29 cellular contexts compared by ENCODE assay signal in the genomic region with DNA sequence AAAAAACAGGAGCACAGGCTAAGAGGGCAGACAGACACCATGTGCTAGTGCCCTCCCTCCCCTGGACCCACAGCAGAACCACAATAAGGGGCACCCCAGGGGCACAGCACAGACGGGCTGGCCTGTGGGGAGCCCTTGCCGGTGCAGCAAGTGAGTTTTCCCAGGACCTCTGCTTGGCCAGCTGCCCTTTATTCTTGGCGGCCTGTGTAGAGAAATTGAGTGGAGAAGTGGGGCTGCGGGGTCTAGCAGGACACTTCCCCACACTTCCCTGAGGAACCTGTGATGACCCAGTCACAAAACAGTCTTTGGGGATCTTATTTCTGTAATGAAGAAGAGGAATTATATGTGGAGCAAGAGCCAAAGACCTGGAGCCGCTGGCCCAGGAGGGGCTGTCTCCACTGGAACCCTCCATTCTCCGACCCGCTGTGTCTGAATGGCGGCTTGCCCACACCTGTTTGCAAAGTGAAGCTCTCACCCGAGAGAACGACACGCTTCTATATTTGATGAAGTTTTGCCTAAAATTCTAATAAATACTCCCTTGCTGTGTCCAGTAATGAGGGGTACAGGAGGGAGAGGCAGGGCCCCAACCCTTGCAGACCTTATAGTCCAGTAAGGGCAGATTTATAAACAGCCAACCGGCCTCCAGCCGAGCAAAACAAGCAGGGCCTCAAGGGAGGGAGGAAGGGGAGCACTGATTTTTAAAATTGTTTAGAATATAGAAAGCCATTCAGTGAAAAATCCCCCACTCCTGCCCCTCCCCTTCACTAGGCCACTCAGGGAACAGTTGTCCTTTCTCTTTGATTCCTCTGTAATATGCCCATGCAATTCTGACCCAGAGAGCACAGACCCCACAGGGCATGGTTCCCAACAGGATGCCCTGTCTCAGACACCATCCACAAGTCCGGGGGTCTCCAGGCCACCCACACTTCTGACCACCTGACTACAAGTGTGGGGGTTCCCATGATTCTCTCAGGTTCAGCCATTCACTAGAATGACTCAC. TPM values are rescaled to one million over a fixed set of nuclear protein-coding genes. Genes with fewer than 3 reads are reported as not detected.
DNase-seq lines count a peak whose midpoint lies in the region; ATAC-seq and TF ChIP-seq lines count a peak whose summit lies in the region.
"Had no signal": no experiment of that assay in that cellular context is flagged by ENCODE, and none has a peak within 500 bp of the region (broad histone marks: within the 10 kb centered on the region; RNA-seq: fewer than 3 reads in every experiment).

No MANE protein-coding gene starts in this region.

- H3K36me3 Mint-ChIP-seq in mesothelial cell of epicardium = no peaks in the 10 kb centered on the region
- H3K36me3 Mint-ChIP-seq: stimulated activated naive B cell treated with anti-CD40 and anti-IgM and Interleukin-4, amounts not matched to agents 10 μg/mL and 1 μg/mL and 100 μg/mL, for 72 hours had no signal

- H3K27ac ChIP-seq in coronary artery = no peak overlapping the region
- no peak overlapping the region for H3K27ac ChIP-seq in tibial artery
- H3K27ac ChIP-seq: adrenal gland, thoracic aorta had no signal

- H3K4me3 Mint-ChIP-seq in mesothelial cell of epicardium = no peak overlapping the region
- H3K4me3 Mint-ChIP-seq: nephron; stimulated activated naive B cell treated with anti-CD40 and anti-IgM and Interleukin-4, amounts not matched to agents 10 μg/mL and 1 μg/mL and 100 μg/mL, for 72 hours had no signal

- TF ChIP-seq CTCF in coronary artery (IDR thresholded peaks at IDR 0.05) = no peak
- no peak for TF ChIP-seq CTCF in mesothelial cell of epicardium (IDR thresholded peaks at IDR 0.05; ENCODE audit: unreplicated experiment)
- no peak for TF ChIP-seq CTCF in tibial artery (IDR thresholded peaks at IDR 0.05)

- ATAC-seq in activated CD4-positive, CD25-positive, alpha-beta regulatory T cell treated with anti-CD3 and anti-CD28 coated beads, Interleukin-2, amount 50 U/mL, for 24 hours = no peak
- ATAC-seq: HepG2; left colon; PC-3; stimulated activated naive B cell treated with anti-CD40 and anti-IgM and Interleukin-4, amounts not matched to agents 10 μg/mL and 1 μg/mL and 100 μg/mL, for 72 hours had no signal

- H3K4me1 Mint-ChIP-seq in mesothelial cell of epicardium = peaks cover 3% of the 10 kb centered on the region
- H3K4me1 Mint-ChIP-seq: stimulated activated naive B cell treated with anti-CD40 and anti-IgM and Interleukin-4, amounts not matched to agents 10 μg/mL and 1 μg/mL and 100 μg/mL, for 72 hours had no signal

- peaks cover 0 to 7% (median 3%) of the 10 kb centered on the region in 4 donors for H3K4me1 ChIP-seq in tibial artery
- H3K4me1 ChIP-seq: Caco-2 had no signal

- H3K4me3 ChIP-seq in coronary artery (no peak overlapping the region), tibial artery (no peak overlapping the region)
- H3K4me3 ChIP-seq: adrenal gland, smooth muscle cell, thoracic aorta had no signal

- H3K27ac Mint-ChIP-seq in mesothelial cell of epicardium = peak overlapping the region; percentile 30
- H3K27ac Mint-ChIP-seq: stimulated activated naive B cell treated with anti-CD40 and anti-IgM and Interleukin-4, amounts not matched to agents 10 μg/mL and 1 μg/mL and 100 μg/mL, for 72 hours had no signal

- H3K9me3 Mint-ChIP-seq in mesothelial cell of epicardium = no peaks in the 10 kb centered on the region
- H3K9me3 Mint-ChIP-seq: nephron; stimulated activated naive B cell treated with anti-CD40 and anti-IgM and Interleukin-4, amounts not matched to agents 10 μg/mL and 1 μg/mL and 100 μg/mL, for 72 hours had no signal

- peaks cover 17% of the 10 kb centered on the region for H3K27me3 Mint-ChIP-seq in mesothelial cell of epicardium (ENCODE audit: low read depth)

- peaks cover 0 to 67% of the 10 kb centered on the region in 2 donors for H3K27me3 ChIP-seq in tibial artery
- H3K27me3 ChIP-seq: adrenal gland, BE2C had no signal

- H3K36me3 ChIP-seq in tibial artery = no peaks in the 10 kb centered on the region
- H3K36me3 ChIP-seq: adrenal gland, BE2C, thoracic aorta had no signal

- no peaks in the 10 kb centered on the region for H3K9me3 ChIP-seq in tibial artery
- H3K9me3 ChIP-seq: adrenal gland, BE2C, Caco-2, thoracic aorta had no signal

- intact Hi-C loops in tibial artery (cut with DNase I; ENCODE audit: low total_unique reads) = no loop called here

- DNase-seq in activated CD4-positive, CD25-positive, alpha-beta regulatory T cell treated with anti-CD3 and anti-CD28 coated beads, Interleukin-2, amount 50 U/mL, for 72 hours = peak; percentile 9
- DNase-seq in coronary artery (ENCODE audit: low spot score) (peak; percentile 46), mesothelial cell of epicardium (ENCODE audit: low spot score in 2 of 2, unreplicated experiment in 2 of 2) (peak in 1 of 2 experiments; percentile 29), tibial artery (peak; percentile 11 to 12), NCI-H774 (lab: John Stamatoyannopoulos, UW) (no peak), KG1 (lab: John Stamatoyannopoulos, UW) (no peak)
- no peak for DNase-seq in activated CD4-positive, alpha-beta T cell treated with anti-CD3 and anti-CD28 coated beads, Interleukin-2, amount 50 U/mL, for 48 hours
- DNase-seq: activated CD4-positive, alpha-beta T cell treated with anti-CD3 and anti-CD28 coated beads for 4 hours; activated gamma-delta T cell treated with Interleukin-2 at 50 U/mL for 16 hours; BE2C; Caco-2; cortex of kidney; DMS79 treated with DMSO at 0.1 percent for 48 hours; left colon; midbrain; NCI-H1105; NCI-H2029 treated with DMSO at 0.1 percent for 48 hours; PC-3; SHP77 treated with DMSO at 0.1 percent for 48 hours; stimulated activated CD4-positive, alpha-beta T cell treated with anti-CD3 and anti-CD28 coated beads, Interleukin-2, amount 100 ng/mL, for 48 hours; stimulated activated naive B cell treated with anti-CD40 and anti-IgM and Interleukin-4, amounts not matched to agents 10 μg/mL and 1 μg/mL and 100 μg/mL, for 72 hours had no signal

RNA-seq across cellular contexts. Expression of a gene that starts 44.7 kb away (rescaled TPM):
- 7.1 to 10.5 TPM (median 9.4 TPM) in 3 replicates for total RNA-seq in mesothelial cell of epicardium
- total RNA-seq: Caco-2 had no signal

RNA-seq across cellular contexts. Expression of a gene that starts 47.6 kb away (rescaled TPM):
- total RNA-seq in mesothelial cell of epicardium = 0.16 to 0.32 TPM (median 0.16 TPM) in 3 replicates
- total RNA-seq: Caco-2; HepG2; PC-3; pulmonary artery endothelial cell; smooth muscle cell; T-helper 1 cell treated with Interleukin-12 subunit alpha and Interleukin-12 subunit beta and Interleukin-4 antibody, amounts not matched to agents 30 ng/mL and 1 ng/mL, for 36 hours; thoracic aorta had no signal

RNA-seq across cellular contexts. Expression of a gene that starts 57.8 kb away (rescaled TPM):
- 2.0 to 3.2 TPM (median 2.4 TPM) in 3 replicates for total RNA-seq in mesothelial cell of epicardium
- total RNA-seq: adrenal gland; pulmonary artery endothelial cell; T-helper 1 cell treated with Interleukin-12 subunit alpha and Interleukin-12 subunit beta and Interleukin-4 antibody, amounts not matched to agents 30 ng/mL and 1 ng/mL, for 36 hours; thoracic aorta had no signal

Comparison
In these comparisons a context has a peak if more than half of its experiments do, and no peak if none do; other contexts are left out.
1. DNase-seq: peak in activated CD4-positive, CD25-positive, alpha-beta regulatory T cell treated with anti-CD3 and anti-CD28 coated beads, Interleukin-2, amount 50 U/mL, for 72 hours (single experiment), coronary artery (single experiment) and tibial artery (2 of 2); none in NCI-H774 (single experiment), KG1 (single experiment) and activated CD4-positive, alpha-beta T cell treated with anti-CD3 and anti-CD28 coated beads, Interleukin-2, amount 50 U/mL, for 48 hours (0 of 2).